In the genomic region with DNA sequence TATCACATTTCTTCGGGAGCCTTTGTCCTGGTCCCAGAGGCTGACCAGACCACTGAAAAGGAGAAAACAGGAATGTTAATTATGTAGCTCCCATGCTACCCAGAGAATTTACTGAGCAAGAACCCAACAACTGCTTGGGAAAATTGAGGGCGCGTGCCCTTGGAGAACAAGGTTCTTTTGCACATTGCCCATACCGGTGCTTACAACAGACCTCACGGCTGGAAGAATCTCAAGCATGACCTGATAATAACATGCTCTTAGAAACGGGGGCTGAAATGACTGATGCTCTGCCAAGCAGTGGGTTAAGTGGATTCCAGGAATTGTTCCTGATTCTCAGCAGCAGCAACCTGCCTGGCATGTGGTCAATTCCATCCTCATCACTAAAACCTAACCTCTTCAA, we compare ENCODE assay signal across 17 cellular contexts. TPM values are rescaled to one million over a fixed set of nuclear protein-coding genes. Genes with fewer than 3 reads are reported as not detected.
"Had no signal": no experiment of that assay in that cellular context is flagged by ENCODE, and none has a peak within 500 bp of the region (broad histone marks: within the 10 kb centered on the region; RNA-seq: fewer than 3 reads in every experiment).

No MANE protein-coding gene starts in this region.

- DNase-seq: activated CD4-positive, alpha-beta T cell treated with anti-CD3 and anti-CD28 coated beads for 1 hour; activated CD8-positive, alpha-beta memory T cell treated with anti-CD3 and anti-CD28 coated beads for 24 hours; activated gamma-delta T cell; effector memory CD4-positive, alpha-beta T cell; left lung; nephron progenitor cell; right lobe of liver; stimulated activated CD4-positive, alpha-beta T cell treated with anti-CD3 and anti-CD28 coated beads, Interleukin-4, amount 100 ng/mL, for 4 hours; testis; WERI-Rb-1 had no signal

- H3K27ac Mint-ChIP-seq: activated naive CD4-positive, alpha-beta T cell treated with anti-CD3 and anti-CD28 coated beads, Interleukin-2, amount 50 U/mL, for 24 hours; dendritic cell treated with granulocyte-macrophage colony-stimulating factor and Interleukin-4, amounts not matched to agents 40 ng/mL and 50 ng/mL, for 4 days; mesothelial cell of epicardium; stimulated activated memory B cell treated with anti-CD40 and anti-IgM and Interleukin-4, amounts not matched to agents 10 μg/mL and 1 μg/mL and 100 μg/mL, for 72 hours had no signal

- H3K4me1 Mint-ChIP-seq: activated naive CD4-positive, alpha-beta T cell treated with anti-CD3 and anti-CD28 coated beads, Interleukin-2, amount 50 U/mL, for 24 hours; stimulated activated memory B cell treated with anti-CD40 and anti-IgM and Interleukin-4, amounts not matched to agents 10 μg/mL and 1 μg/mL and 100 μg/mL, for 72 hours had no signal

- H3K36me3 Mint-ChIP-seq: activated naive CD4-positive, alpha-beta T cell treated with anti-CD3 and anti-CD28 coated beads, Interleukin-2, amount 50 U/mL, for 24 hours; mesothelial cell of epicardium; stimulated activated memory B cell treated with anti-CD40 and anti-IgM and Interleukin-4, amounts not matched to agents 10 μg/mL and 1 μg/mL and 100 μg/mL, for 72 hours had no signal

- H3K9me3 Mint-ChIP-seq: activated naive CD4-positive, alpha-beta T cell treated with anti-CD3 and anti-CD28 coated beads, Interleukin-2, amount 50 U/mL, for 24 hours; dendritic cell treated with granulocyte-macrophage colony-stimulating factor and Interleukin-4, amounts not matched to agents 40 ng/mL and 50 ng/mL, for 4 days had no signal

- H3K4me3 Mint-ChIP-seq: activated naive CD4-positive, alpha-beta T cell treated with anti-CD3 and anti-CD28 coated beads, Interleukin-2, amount 50 U/mL, for 24 hours; dendritic cell treated with granulocyte-macrophage colony-stimulating factor and Interleukin-4, amounts not matched to agents 40 ng/mL and 50 ng/mL, for 4 days; mesothelial cell of epicardium; stimulated activated memory B cell treated with anti-CD40 and anti-IgM and Interleukin-4, amounts not matched to agents 10 μg/mL and 1 μg/mL and 100 μg/mL, for 72 hours had no signal

- ATAC-seq: left lung; psoas muscle; right lobe of liver; stimulated activated memory B cell treated with anti-CD40 and anti-IgM and Interleukin-4, amounts not matched to agents 10 μg/mL and 1 μg/mL and 100 μg/mL, for 72 hours had no signal

RNA-seq across cellular contexts. Expression of a gene that starts 49.3 kb away (rescaled TPM):
- total RNA-seq: chondrocyte, lung microvascular endothelial cell had no signal
